9 cellular contexts compared by ENCODE assay signal in the genomic region with DNA sequence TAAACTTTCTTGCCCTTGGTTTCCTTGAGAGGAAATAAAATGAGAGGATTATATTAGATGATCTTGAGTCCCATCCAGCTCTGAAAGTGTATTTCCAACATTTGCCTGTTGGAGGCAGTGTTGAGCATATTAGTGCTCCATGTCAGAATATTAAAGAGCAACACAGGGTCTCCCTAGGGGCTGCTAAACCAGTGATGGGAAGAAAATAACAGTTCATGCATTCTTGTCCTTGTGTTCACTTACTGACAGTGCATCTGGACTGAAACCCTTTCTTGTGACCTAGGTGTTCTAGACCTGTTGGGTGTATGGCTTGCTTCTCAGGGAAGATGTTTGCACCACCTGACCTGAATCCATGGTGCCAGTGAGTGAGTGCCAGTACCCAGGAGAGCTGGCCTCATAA.
DNase-seq lines count a peak whose midpoint lies in the region; ATAC-seq, FAIRE-seq and TF ChIP-seq lines count a peak whose summit lies in the region.
"Had no signal": no experiment of that assay in that cellular context is flagged by ENCODE, and none has a peak within 500 bp of the region (broad histone marks: within the 10 kb centered on the region; RNA-seq: fewer than 3 reads in every experiment).

No MANE protein-coding gene starts in this region.

- no peaks in the 10 kb centered on the region for H4K20me1 ChIP-seq in OCI-LY3 (ENCODE audit: insufficient read depth, low read length)

- intact Hi-C loops in gastrocnemius medialis (cut with DNase I; ENCODE audit: low total_unique reads), result loop anchor here (10.0 kb wide), 1 partner anchor 293 kb away; a partner anchor contains a TSS
- intact Hi-C loops in kidney (cut with DNase I), result no loop called here

- TF ChIP-seq CTCF in OCI-LY3 (IDR thresholded peaks at IDR 0.05; ENCODE audit: low read depth, low read length), result peak; percentile 73
- TF ChIP-seq CTCF in epithelial cell of proximal tubule (conservative IDR thresholded peaks at IDR 0.05; ENCODE audit: low read depth, low read length), result peak; percentile 62
- peak in 3 of 5 experiments; percentile 4 to 31 (median 22) for TF ChIP-seq CTCF in gastrocnemius medialis (IDR thresholded peaks at IDR 0.05 in 4 of 5, conservative IDR thresholded peaks at IDR 0.05 in 1 of 5)
- no peak for TF ChIP-seq CTCF in kidney (IDR thresholded peaks at IDR 0.05; ENCODE audit: borderline replicate concordance, extremely low read depth, insufficient read depth)

- ATAC-seq in gastrocnemius medialis, result no peak
- no peak for ATAC-seq in HG03457 (IDR thresholded peaks at IDR 0.05; ENCODE audit: unreplicated experiment)
- ATAC-seq in GM18868 (IDR thresholded peaks at IDR 0.05; ENCODE audit: unreplicated experiment), result no peak

- no peak for FAIRE-seq in kidney (lab: Jason Lieb, UNC)

- in situ Hi-C loops in gastrocnemius medialis (cut with MboI; ENCODE audit: low sequenced_read_pairs in 4 of 4), result loop anchor here in 2 of 4 donors (25.0 kb wide), 1 partner anchor 280 kb away; no protein-coding TSS in a partner anchor

- no peak overlapping the region for H3K27ac ChIP-seq in OCI-LY3 (ENCODE audit: low read length)
- peak overlapping the region; percentile 20 to 49 (median 36) for H3K27ac ChIP-seq in gastrocnemius medialis
- H3K27ac ChIP-seq in kidney (ENCODE audit: low read depth in 2 of 2, low read length in 2 of 2), result no peak overlapping the region

- no peak for TF ChIP-seq POLR2A in gastrocnemius medialis (IDR thresholded peaks at IDR 0.05)

- no peak overlapping the region for H2AFZ ChIP-seq in OCI-LY3 (ENCODE audit: low read depth, low read length)

- H3K36me3 ChIP-seq in OCI-LY3 (replicated peaks; ENCODE audit: low read depth, low read length) (no peaks in the 10 kb centered on the region), gastrocnemius medialis (no peaks in the 10 kb centered on the region), kidney (ENCODE audit: control insufficient read depth in 1 of 2, insufficient read depth in 2 of 2, low read length in 2 of 2) (no peaks in the 10 kb centered on the region)

- H3K4me2 ChIP-seq in OCI-LY3 (ENCODE audit: low read length), result no peak overlapping the region

- no peak overlapping the region for H3K4me3 ChIP-seq in OCI-LY3 (ENCODE audit: low read length)
- H3K4me3 ChIP-seq in epithelial cell of proximal tubule (ENCODE audit: low read depth, low read length), result no peak overlapping the region
- no peak overlapping the region for H3K4me3 ChIP-seq in gastrocnemius medialis
- H3K4me3 ChIP-seq in kidney (ENCODE audit: low read length in 2 of 2), result no peak overlapping the region

- H3K79me2 ChIP-seq in OCI-LY3 (ENCODE audit: low read length), result no peaks in the 10 kb centered on the region

- H3K9me3 ChIP-seq in OCI-LY3 (ENCODE audit: insufficient read depth, low read length) (no peaks in the 10 kb centered on the region), gastrocnemius medialis (no peaks in the 10 kb centered on the region), kidney (ENCODE audit: control insufficient read depth in 1 of 2, low read length in 2 of 2) (no peaks in the 10 kb centered on the region)

- peaks cover 9% of the 10 kb centered on the region for H3K4me1 ChIP-seq in OCI-LY3 (ENCODE audit: low read length)
- H3K4me1 ChIP-seq in gastrocnemius medialis, result peaks cover 6 to 16% of the 10 kb centered on the region in 2 donors
- H3K4me1 ChIP-seq in kidney (ENCODE audit: control insufficient read depth in 1 of 2, insufficient read depth in 1 of 2, low read depth in 1 of 2, low read length in 2 of 2), result no peaks in the 10 kb centered on the region

- no peak overlapping the region for H3K9ac ChIP-seq in OCI-LY3 (ENCODE audit: low read length)
- no peak overlapping the region for H3K9ac ChIP-seq in kidney (ENCODE audit: low read length in 2 of 2)

- H3K27me3 ChIP-seq in OCI-LY3 (ENCODE audit: low read depth, low read length), result 0 out of 2 replicates have a peak, but pooled peaks cover 3% of the 10 kb centered on the region
- H3K27me3 ChIP-seq in gastrocnemius medialis, result no peaks in the 10 kb centered on the region

- DNase-seq in NCI-H1694 (lab: John Stamatoyannopoulos, UW) (peak; percentile 19), NCI-H1694 treated with DMSO at 0.1 percent for 48 hours (lab: John Stamatoyannopoulos, UW) (no peak), epithelial cell of proximal tubule (ENCODE audit: low read depth) (no peak), gastrocnemius medialis (no peak), kidney (no peak)
- DNase-seq: NCI-H446 had no signal

Comparison
In these comparisons a context has a peak if more than half of its experiments do, and no peak if none do; other contexts are left out.
1. H3K27ac ChIP-seq: peak in gastrocnemius medialis (4 of 4); none in OCI-LY3 (single experiment) and kidney (0 of 2).